8 cellular contexts compared by ENCODE assay signal in genomic region chr19:12782424-12783225, GRCh38. TPM values are rescaled to one million over a fixed set of nuclear protein-coding genes. Genes with fewer than 3 reads are reported as not detected.
A peak's percentile ranks its signal among the peaks of the same experiment; 100 is the strongest.
DNase-seq lines count a peak whose midpoint lies in the region; ATAC-seq lines count a peak whose summit lies in the region.

No MANE protein-coding gene starts in this region.

- no peaks in the 10 kb centered on the region for H3K36me3 Mint-ChIP-seq in activated CD4-positive, alpha-beta memory T cell treated with anti-CD3 and anti-CD28 coated beads, Interleukin-2, amount 10 ng/mL, durations not matched to agents 7 days and 5 days (ENCODE audit: low read depth)

- DNase-seq in NCI-H69 (lab: John Stamatoyannopoulos, UW) = peak; percentile 92
- DNase-seq in activated CD4-positive, alpha-beta memory T cell treated with anti-CD3 and anti-CD28 coated beads, Interleukin-2, amount 10 ng/mL, durations not matched to agents 7 days and 5 days = peak; percentile 87
- peak; percentile 86 for DNase-seq in medulla oblongata (ENCODE audit: extremely low spot score)
- peak; percentile 80 to 89 (median 86) for DNase-seq in stimulated activated CD4-positive, alpha-beta T cell treated with anti-CD3 and anti-CD28 coated beads, TNF-alpha, amount 100 ng/mL, for 4 hours (ENCODE audit: low read depth in 3 of 3)

- H3K27ac ChIP-seq in ectodermal cell (ENCODE audit: insufficient read depth, low read depth, low read length, poor library complexity, severe bottlenecking) = no peak overlapping the region

- POLR2A ChIA-PET in activated CD4-positive, alpha-beta memory T cell treated with anti-CD3 and anti-CD28 coated beads, Interleukin-2, amount 10 ng/mL, durations not matched to agents 7 days and 5 days (lab: Charles Lee) = interaction anchor here (0.6 to 16.7 kb wide), 7 partner anchors 15 to 370 kb away, joined by 3 to 574 read pairs (median 4); partner anchors contain the start of genes DHPS, JUNB, PRDX2 and THSD8

- peaks cover 4% of the 10 kb centered on the region for H3K27me3 ChIP-seq in ectodermal cell (ENCODE audit: control insufficient read depth, insufficient read depth, low read length, poor library complexity, severe bottlenecking)

- no peaks in the 10 kb centered on the region for H3K27me3 Mint-ChIP-seq in activated CD4-positive, alpha-beta memory T cell treated with anti-CD3 and anti-CD28 coated beads, Interleukin-2, amount 10 ng/mL, durations not matched to agents 7 days and 5 days

- 3% methylated on average over 82 of the region's 82 CpGs for WGBS in ectodermal cell, 2 experiments

- peak overlapping the region; percentile 55; the same call in 1 of the 2 replicates for H3K9ac ChIP-seq in ES-I3 (ENCODE audit: low read depth, low read length)

- H3K4me3 Mint-ChIP-seq in activated CD4-positive, alpha-beta memory T cell treated with anti-CD3 and anti-CD28 coated beads, Interleukin-2, amount 10 ng/mL, durations not matched to agents 7 days and 5 days = peak overlapping the region; percentile 87

- H3K36me3 ChIP-seq in ES-I3 (ENCODE audit: insufficient read depth, low read length) (no peaks in the 10 kb centered on the region), ectodermal cell (ENCODE audit: control insufficient read depth, insufficient read depth, low read length) (no peaks in the 10 kb centered on the region)

- no peaks in the 10 kb centered on the region for H3K9me3 ChIP-seq in ES-I3 (ENCODE audit: control insufficient read depth, insufficient read depth, low read length)
- no peaks in the 10 kb centered on the region for H3K9me3 ChIP-seq in ectodermal cell (ENCODE audit: control insufficient read depth, low read length)

- H3K4me1 ChIP-seq in ES-I3 (ENCODE audit: insufficient read depth, low read length) (peaks cover 9% of the 10 kb centered on the region; the same call in 1 of the 2 replicates), ectodermal cell (ENCODE audit: control insufficient read depth, insufficient read depth, low read length) (peaks cover 24% of the 10 kb centered on the region)

- peak; percentile 29 for ATAC-seq in HG02870 (IDR thresholded peaks at IDR 0.05; ENCODE audit: unreplicated experiment)
- no peak for ATAC-seq in GM18873 (IDR thresholded peaks at IDR 0.05; ENCODE audit: low FRiP score, unreplicated experiment)

- no peak overlapping the region for H3K27ac Mint-ChIP-seq in activated CD4-positive, alpha-beta memory T cell treated with anti-CD3 and anti-CD28 coated beads, Interleukin-2, amount 10 ng/mL, durations not matched to agents 7 days and 5 days

- peak overlapping the region; percentile 52 for H3K4me3 ChIP-seq in ectodermal cell (ENCODE audit: insufficient read depth, low read depth, low read length)

- no peaks in the 10 kb centered on the region for H3K9me3 Mint-ChIP-seq in activated CD4-positive, alpha-beta memory T cell treated with anti-CD3 and anti-CD28 coated beads, Interleukin-2, amount 10 ng/mL, durations not matched to agents 7 days and 5 days

- CTCF ChIA-PET in activated CD4-positive, alpha-beta memory T cell treated with anti-CD3 and anti-CD28 coated beads, Interleukin-2, amount 10 ng/mL, durations not matched to agents 7 days and 5 days (lab: Charles Lee) = interaction anchor here (1.0 to 3.2 kb wide), 6 partner anchors 9 to 46 kb away, joined by 3 to 58 read pairs (median 3); partner anchors contain the start of genes GET3, JUNB and RNASEH2A

- H3K4me1 Mint-ChIP-seq in activated CD4-positive, alpha-beta memory T cell treated with anti-CD3 and anti-CD28 coated beads, Interleukin-2, amount 10 ng/mL, durations not matched to agents 7 days and 5 days = peaks cover 46% of the 10 kb centered on the region

RNA-seq across cellular contexts. Expression of gene HOOK2, which starts 7.3 kb away (rescaled TPM):
- 10 to 100 TPM; 17.0 to 17.8 TPM for total RNA-seq in activated CD4-positive, alpha-beta memory T cell treated with anti-CD3 and anti-CD28 coated beads, Interleukin-2, amount 10 ng/mL, durations not matched to agents 7 days and 5 days
- polyA plus RNA-seq in ectodermal cell (2013, experiment 1 of 4) = 32.3 TPM
- 29.2 TPM for polyA plus RNA-seq in ectodermal cell (2013, experiment 2 of 4)
- polyA plus RNA-seq in ectodermal cell (2013, experiment 3 of 4) = 26.8 TPM
- polyA plus RNA-seq in ectodermal cell (2013, experiment 4 of 4) = 27.6 TPM

RNA-seq across cellular contexts. Expression of gene JUNB, which starts 8.7 kb away (rescaled TPM):
- total RNA-seq in activated CD4-positive, alpha-beta memory T cell treated with anti-CD3 and anti-CD28 coated beads, Interleukin-2, amount 10 ng/mL, durations not matched to agents 7 days and 5 days = 100 to 1,000 TPM; 197 TPM
- polyA plus RNA-seq in ectodermal cell (2013, experiment 1 of 4) = 15.3 TPM
- polyA plus RNA-seq in ectodermal cell (2013, experiment 2 of 4) = 11.9 TPM
- polyA plus RNA-seq in ectodermal cell (2013, experiment 3 of 4) = 9.4 TPM
- 7.2 TPM for polyA plus RNA-seq in ectodermal cell (2013, experiment 4 of 4)

RNA-seq across cellular contexts. Expression of gene PRDX2, which starts 19.0 kb away (rescaled TPM):
- 100 to 1,000 TPM; 234 to 240 TPM for total RNA-seq in activated CD4-positive, alpha-beta memory T cell treated with anti-CD3 and anti-CD28 coated beads, Interleukin-2, amount 10 ng/mL, durations not matched to agents 7 days and 5 days
- 529 TPM for polyA plus RNA-seq in ectodermal cell (2013, experiment 1 of 4)
- 504 TPM for polyA plus RNA-seq in ectodermal cell (2013, experiment 2 of 4)
- polyA plus RNA-seq in ectodermal cell (2013, experiment 3 of 4) = 435 TPM
- polyA plus RNA-seq in ectodermal cell (2013, experiment 4 of 4) = 470 TPM

RNA-seq across cellular contexts. Expression of gene THSD8, which starts 19.2 kb away (rescaled TPM):
- 10 to 100 TPM; 19.2 to 25.5 TPM for total RNA-seq in activated CD4-positive, alpha-beta memory T cell treated with anti-CD3 and anti-CD28 coated beads, Interleukin-2, amount 10 ng/mL, durations not matched to agents 7 days and 5 days
- polyA plus RNA-seq in ectodermal cell (2013, experiment 1 of 4) = 31.0 TPM
- polyA plus RNA-seq in ectodermal cell (2013, experiment 2 of 4) = 34.3 TPM
- polyA plus RNA-seq in ectodermal cell (2013, experiment 3 of 4) = 16.1 TPM
- polyA plus RNA-seq in ectodermal cell (2013, experiment 4 of 4) = 19.4 TPM

RNA-seq across cellular contexts. Expression of gene RNASEH2A, which starts 23.8 kb away (rescaled TPM):
- total RNA-seq in activated CD4-positive, alpha-beta memory T cell treated with anti-CD3 and anti-CD28 coated beads, Interleukin-2, amount 10 ng/mL, durations not matched to agents 7 days and 5 days = 10 to 100 TPM; 34.8 to 38.4 TPM
- 86.4 TPM for polyA plus RNA-seq in ectodermal cell (2013, experiment 1 of 4)
- polyA plus RNA-seq in ectodermal cell (2013, experiment 2 of 4) = 81.8 TPM
- 66.9 TPM for polyA plus RNA-seq in ectodermal cell (2013, experiment 3 of 4)
- 64.8 TPM for polyA plus RNA-seq in ectodermal cell (2013, experiment 4 of 4)
